In genomic region chr11:27722945-27723344, GRCh38 we compare ENCODE assay signal across 9 cellular contexts. TPM values are rescaled to one million over a fixed set of nuclear protein-coding genes. Genes with fewer than 3 reads are reported as not detected.
DNase-seq lines count a peak whose midpoint lies in the region; ATAC-seq and TF ChIP-seq lines count a peak whose summit lies in the region.
"Had no signal": no experiment of that assay in that cellular context is flagged by ENCODE, and none has a peak within 500 bp of the region (broad histone marks: within the 10 kb centered on the region; RNA-seq: fewer than 3 reads in every experiment).

No MANE protein-coding gene starts in this region.

- H3K4me1 ChIP-seq in A673 (ENCODE audit: insufficient read depth, low read length, poor library complexity, severe bottlenecking): peaks cover 11% of the 10 kb centered on the region

- in situ Hi-C loops in GM13976 (cut with MboI; ENCODE audit: low sequenced_read_pairs, unreplicated experiment): loop anchor here (25.0 kb wide), 2 partner anchors 389 to 814 kb away; partner anchors contain the start of genes KIF18A and METTL15
- in situ Hi-C loops in astrocyte of the spinal cord (cut with HindIII; ENCODE audit: low sequenced_read_pairs): loop anchor here (25.0 kb wide), 1 partner anchor 1614 kb away; no protein-coding TSS in a partner anchor

- H3K27me3 ChIP-seq in A673 (replicated peaks; ENCODE audit: insufficient read depth, low read depth, low read length, poor library complexity): peaks cover 100% of the 10 kb centered on the region

- intact Hi-C loops in A673 (cut with micrococcal nuclease; ENCODE audit: unreplicated experiment): no loop called here

- BruUV-seq in A673 (replicated peaks; lab: Mats Ljungman, UMichigan): no TSS peak

- H3K27ac ChIP-seq in A673 (ENCODE audit: low read depth, low read length, poor library complexity, severe bottlenecking): no peak overlapping the region

- no peaks in the 10 kb centered on the region for H3K36me3 ChIP-seq in A673 (ENCODE audit: insufficient read depth, low read length, poor library complexity, severe bottlenecking)

- POLR2A ChIA-PET in A673 (lab: Charles Lee; ENCODE audit: low non-redundant PET): no interaction called here

- TF ChIP-seq CTCF in A673 (conservative IDR thresholded peaks at IDR 0.05; ENCODE audit: low read depth, low read length): no peak
- peak; percentile 8 for TF ChIP-seq CTCF in GM13976 (IDR thresholded peaks at IDR 0.05; ENCODE audit: borderline replicate concordance, control extremely low read depth, extremely low read depth, insufficient read depth, missing control alignments)
- no peak for TF ChIP-seq CTCF in astrocyte of the spinal cord (IDR thresholded peaks at IDR 0.05; ENCODE audit: low read depth, low read length)

- H3K4me3 ChIP-seq in A673 (ENCODE audit: low read depth, low read length, poor library complexity, severe bottlenecking) (peak overlapping the region; percentile 30), astrocyte of the spinal cord (ENCODE audit: low read depth, low read length) (peak overlapping the region; percentile 53)

- DNase-seq in A673 (ENCODE audit: low spot score) (no peak), GM13976 (ENCODE audit: low spot score) (no peak), astrocyte of the spinal cord (ENCODE audit: low read depth, low spot score) (peak; percentile 26), iPS-NIHi11 (ENCODE audit: low spot score) (peak; percentile 46), UCSD-AML1 (lab: John Stamatoyannopoulos, UW; ENCODE audit: unreplicated experiment) (no peak), HUDEP-2 (lab: John Stamatoyannopoulos, UW; ENCODE audit: unreplicated experiment in 76 of 76) (no peak)
- no peak for DNase-seq in stimulated activated CD4-positive, alpha-beta T cell treated with anti-CD3 and anti-CD28 coated beads, Interleukin-1b, Interleukin-23, amount 100 ng/mL, for 48 hours
- DNase-seq: DND-41 had no signal

- H3K9me3 ChIP-seq in A673 (ENCODE audit: low read depth, low read length, poor library complexity, severe bottlenecking): no peaks in the 10 kb centered on the region

- no peak for ATAC-seq in HG03457 (IDR thresholded peaks at IDR 0.05; ENCODE audit: unreplicated experiment)

- CTCF ChIA-PET in A673 (lab: Charles Lee): interaction anchor here (1.0 kb wide), 1 partner anchor 24 kb away, joined by 4 read pairs; no protein-coding TSS in a partner anchor

RNA-seq across cellular contexts. Expression of gene BDNF, which starts 22.7 kb away (rescaled TPM):
- 0.07 and 0.09 TPM in 2 replicates for total RNA-seq in A673 (2021)

Comparison
In these comparisons a context has a peak if more than half of its experiments do, and no peak if none do; other contexts are left out.
1. DNase-seq: peak in astrocyte of the spinal cord (single experiment) and iPS-NIHi11 (single experiment); none in A673 (single experiment), GM13976 (single experiment), UCSD-AML1 (single experiment), stimulated activated CD4-positive, alpha-beta T cell treated with anti-CD3 and anti-CD28 coated beads, Interleukin-1b, Interleukin-23, amount 100 ng/mL, for 48 hours (single experiment) and HUDEP-2 (0 of 76).